25 cellular contexts compared by ENCODE assay signal in the genomic region with DNA sequence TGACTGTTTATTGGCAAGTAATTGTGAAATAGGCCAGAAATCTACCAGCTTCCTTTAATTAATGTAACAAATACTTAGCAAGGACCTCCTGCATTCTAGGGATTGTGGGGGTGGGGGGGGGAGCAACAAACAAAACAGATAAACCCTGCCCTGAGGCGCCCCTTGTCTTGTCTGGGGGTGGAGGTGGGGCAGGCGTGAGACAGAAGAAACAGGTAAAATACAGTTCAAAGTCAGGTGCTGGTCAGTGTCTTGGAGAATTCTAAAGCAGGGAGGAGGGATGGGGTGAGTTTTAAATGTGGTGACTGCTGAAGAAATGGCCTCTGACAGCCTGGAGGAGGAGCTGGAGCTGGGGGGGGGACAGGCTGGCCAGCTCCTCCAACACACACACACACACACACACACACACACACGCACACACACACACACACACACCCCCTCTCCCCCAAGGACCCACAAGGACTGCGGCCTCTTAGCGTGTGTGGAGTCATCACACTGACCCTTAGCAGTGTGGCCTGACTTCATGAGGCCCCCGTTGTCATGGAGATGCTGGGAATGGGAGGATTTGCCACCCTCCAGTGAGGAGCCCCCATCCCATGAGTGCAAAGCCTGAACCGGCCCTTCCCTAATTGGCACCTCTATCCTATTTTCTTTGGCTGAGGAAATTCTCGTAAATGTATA.
"Had no signal": no experiment of that assay in that cellular context is flagged by ENCODE, and none has a peak within 500 bp of the region (broad histone marks: within the 10 kb centered on the region; RNA-seq: fewer than 3 reads in every experiment).

No MANE protein-coding gene starts in this region.

- H3K4me3 ChIP-seq: MG63, SJSA1, SK-N-MC had no signal

- H3K27me3 ChIP-seq: MG63, SJSA1 had no signal

- DNase-seq: IMR-90, Karpas-422, KG1, MG63, NCI-H1092, NCI-H1105 treated with DMSO at 0.1 percent for 48 hours, NCI-H1417 treated with DMSO at 0.1 percent for 48 hours, NCI-H146, NCI-H1694 treated with DMSO at 0.1 percent for 48 hours, NCI-H1930, NCI-H2081, NCI-H2107, NCI-H2171, NCI-H226, NCI-H446, NCI-H510A, NCI-H524 treated with DMSO at 0.1 percent for 48 hours, NCI-H69, NCI-H774, Right ventricle myocardium superior, RPMI8226, SIG-M5 had no signal

- H3K9me3 ChIP-seq: MG63 had no signal

- H3K36me3 ChIP-seq: MG63, SJSA1 had no signal

- ATAC-seq: HepG2 had no signal

- H3K4me1 ChIP-seq: SJSA1 had no signal

- H3K27ac ChIP-seq: SJSA1, SK-N-MC had no signal
